Comparison of ENCODE assay signal across 1 cellular context in genomic region chr10:49608925-49609282, GRCh38.
TF ChIP-seq lines count a peak whose summit lies in the region.

No MANE protein-coding gene starts in this region.

TF ChIP-seq in H1, 55 proteins besides CTCF, POLR2A, EP300 and RAD21:
- no peak for TF ChIP-seq ATF2 (IDR thresholded peaks at IDR 0.05; ENCODE audit: low read length)
- TF ChIP-seq GABPA (IDR thresholded peaks at IDR 0.05; ENCODE audit: borderline replicate concordance, insufficient read depth, low read length), result no peak
- TF ChIP-seq SP2 (IDR thresholded peaks at IDR 0.05; ENCODE audit: low read length), result no peak
- no peak for TF ChIP-seq RXRA (IDR thresholded peaks at IDR 0.05; ENCODE audit: insufficient read depth, low read depth, low read length)
- TF ChIP-seq E2F6 (IDR thresholded peaks at IDR 0.05), result peak; percentile 61
- TF ChIP-seq SAP30 (IDR thresholded peaks at IDR 0.05; ENCODE audit: insufficient read depth, insufficient replicate concordance, low read length), result no peak
- peak; percentile 82 for TF ChIP-seq SUZ12 (IDR thresholded peaks at IDR 0.05; ENCODE audit: low read length)
- TF ChIP-seq POLR2AphosphoS5 (IDR thresholded peaks at IDR 0.05; ENCODE audit: low read depth, low read length), result no peak
- TF ChIP-seq ZNF274 (IDR thresholded peaks at IDR 0.05; ENCODE audit: borderline replicate concordance, extremely low read depth, low read length), result no peak
- TF ChIP-seq RBBP5 (IDR thresholded peaks at IDR 0.05; ENCODE audit: borderline replicate concordance, low read depth, low read length), result no peak
- no peak for TF ChIP-seq HDAC2 (IDR thresholded peaks at IDR 0.05; ENCODE audit: borderline replicate concordance in 1 of 2, low read depth in 2 of 2, low read length in 2 of 2)
- TF ChIP-seq CEBPB (IDR thresholded peaks at IDR 0.05; ENCODE audit: low read depth, low read length), result no peak
- no peak for TF ChIP-seq BCL11A (IDR thresholded peaks at IDR 0.05; ENCODE audit: low read depth in 2 of 2, low read length in 2 of 2)
- no peak for TF ChIP-seq JUND (IDR thresholded peaks at IDR 0.05; ENCODE audit: low read length)
- no peak for TF ChIP-seq CBX5 (IDR thresholded peaks at IDR 0.05; ENCODE audit: low read depth, low read length)
- TF ChIP-seq SIN3A (conservative IDR thresholded peaks at IDR 0.05 in 1 of 2, IDR thresholded peaks at IDR 0.05 in 1 of 2; ENCODE audit: low read depth in 1 of 2, low read length in 2 of 2), result peak in 1 of 2 experiments; percentile 50; a peak in 1 of 4 replicates
- TF ChIP-seq SRF (IDR thresholded peaks at IDR 0.05; ENCODE audit: low read depth, low read length), result no peak
- peak; percentile 92 for TF ChIP-seq EZH2 (IDR thresholded peaks at IDR 0.05; ENCODE audit: low read depth, low read length, severe bottlenecking)
- TF ChIP-seq MAX (IDR thresholded peaks at IDR 0.05), result peak; percentile 65
- no peak for TF ChIP-seq JUN (IDR thresholded peaks at IDR 0.05; ENCODE audit: low read depth, low read length)
- TF ChIP-seq TAF7 (optimal IDR thresholded peaks at IDR 0.05; ENCODE audit: borderline replicate concordance, low read depth, low read length), result no peak
- no peak for TF ChIP-seq TAF1 (IDR thresholded peaks at IDR 0.05; ENCODE audit: low read depth, low read length)
- no peak for TF ChIP-seq RFX5 (IDR thresholded peaks at IDR 0.05; ENCODE audit: borderline replicate concordance, low read depth, low read length)
- no peak for TF ChIP-seq TCF12 (IDR thresholded peaks at IDR 0.05; ENCODE audit: low read depth, low read length)
- TF ChIP-seq CTBP2 (IDR thresholded peaks at IDR 0.05; ENCODE audit: borderline replicate concordance, insufficient read depth, insufficient read length, low read length), result no peak
- no peak for TF ChIP-seq BACH1 (IDR thresholded peaks at IDR 0.05; ENCODE audit: low read length)
- TF ChIP-seq BRCA1 (IDR thresholded peaks at IDR 0.05; ENCODE audit: low read depth, low read length), result no peak
- no peak for TF ChIP-seq CREB1 (IDR thresholded peaks at IDR 0.05)
- no peak for TF ChIP-seq CBX8 (IDR thresholded peaks at IDR 0.05; ENCODE audit: borderline replicate concordance, low read depth, low read length)
- no peak for TF ChIP-seq KDM5A (IDR thresholded peaks at IDR 0.05; ENCODE audit: low read length)
- no peak for TF ChIP-seq ATF3 (IDR thresholded peaks at IDR 0.05; ENCODE audit: insufficient read depth, low read depth, low read length)
- TF ChIP-seq ASH2L (IDR thresholded peaks at IDR 0.05; ENCODE audit: low read length), result no peak
- TF ChIP-seq SP1 (IDR thresholded peaks at IDR 0.05; ENCODE audit: low read depth, low read length), result no peak
